ENCODE assay signal across 9 cellular contexts in genomic region chr10:132627736-132628512, GRCh38.
A peak's percentile ranks its signal among the peaks of the same experiment; 100 is the strongest.
DNase-seq lines count a peak whose midpoint lies in the region; ATAC-seq and TF ChIP-seq lines count a peak whose summit lies in the region.
"Had no signal": no experiment of that assay in that cellular context is flagged by ENCODE, and none has a peak within 500 bp of the region (broad histone marks: within the 10 kb centered on the region; RNA-seq: fewer than 3 reads in every experiment).

No MANE protein-coding gene starts in this region.

- TF ChIP-seq CTCF in activated CD8-positive, alpha-beta T cell treated with anti-CD3 and anti-CD28 coated beads for 36 hours (IDR thresholded peaks at IDR 0.05) = no peak
- TF ChIP-seq CTCF in colonic mucosa (IDR thresholded peaks at IDR 0.05) = no peak
- TF ChIP-seq CTCF in type B pancreatic cell (conservative IDR thresholded peaks at IDR 0.05) = no peak

- peak; percentile 36 for DNase-seq in activated CD8-positive, alpha-beta T cell treated with anti-CD3 and anti-CD28 coated beads for 36 hours
- DNase-seq in activated CD8-positive, alpha-beta T cell treated with anti-CD3 and anti-CD28 coated beads, Interleukin-2, amount 10 ng/mL, durations not matched to agents 7 days and 5 days = no peak
- no peak for DNase-seq in colonic mucosa
- no peak for DNase-seq in type B pancreatic cell (ENCODE audit: extremely low spot score, unreplicated experiment)
- DNase-seq in RKO (ENCODE audit: low spot score) = no peak

- peaks cover 8% of the 10 kb centered on the region for H3K4me1 ChIP-seq in colonic mucosa
- peaks cover 37% of the 10 kb centered on the region for H3K4me1 ChIP-seq in mesodermal cell (ENCODE audit: control insufficient read depth, insufficient read depth, low read length, poor library complexity, severe bottlenecking)

- H3K27ac ChIP-seq in colonic mucosa (peak overlapping the region; percentile 53), mesodermal cell (ENCODE audit: low read depth, low read length, severe bottlenecking) (peak overlapping the region; percentile 86)
- H3K27ac ChIP-seq: HL-60 had no signal

- ATAC-seq in activated CD8-positive, alpha-beta T cell treated with anti-CD3 and anti-CD28 coated beads for 36 hours = peak; percentile 82
- no peak for ATAC-seq in activated CD8-positive, alpha-beta T cell treated with anti-CD3 and anti-CD28 coated beads, Interleukin-2, amount 10 ng/mL, durations not matched to agents 7 days and 5 days
- ATAC-seq in GM21360 (IDR thresholded peaks at IDR 0.05; ENCODE audit: unreplicated experiment) (no peak), HG02981 (IDR thresholded peaks at IDR 0.05; ENCODE audit: unreplicated experiment) (no peak)

- CTCF ChIA-PET in activated CD8-positive, alpha-beta T cell treated with anti-CD3 and anti-CD28 coated beads for 36 hours (lab: Charles Lee) = interaction anchor here (1.0 kb wide), 1 partner anchor 12 kb away, joined by 3 read pairs; no protein-coding TSS in a partner anchor
- CTCF ChIA-PET in activated CD8-positive, alpha-beta T cell treated with anti-CD3 and anti-CD28 coated beads, Interleukin-2, amount 10 ng/mL, durations not matched to agents 7 days and 5 days (lab: Charles Lee) = no interaction called here

- 59 to 69% methylated on average over 16 to 23 of the region's 28 CpGs for WGBS in mesodermal cell (ENCODE audit: insufficient coverage in 2 of 2), 2 experiments

- H3K4me3 Mint-ChIP-seq in activated CD8-positive, alpha-beta T cell treated with anti-CD3 and anti-CD28 coated beads for 36 hours = no peak overlapping the region
- no peak overlapping the region for H3K4me3 Mint-ChIP-seq in activated CD8-positive, alpha-beta T cell treated with anti-CD3 and anti-CD28 coated beads, Interleukin-2, amount 10 ng/mL, durations not matched to agents 7 days and 5 days
- H3K4me3 Mint-ChIP-seq in type B pancreatic cell = peak overlapping the region; percentile 32

- H3K27me3 Mint-ChIP-seq in activated CD8-positive, alpha-beta T cell treated with anti-CD3 and anti-CD28 coated beads for 36 hours = no peaks in the 10 kb centered on the region
- H3K27me3 Mint-ChIP-seq in activated CD8-positive, alpha-beta T cell treated with anti-CD3 and anti-CD28 coated beads, Interleukin-2, amount 10 ng/mL, durations not matched to agents 7 days and 5 days (ENCODE audit: low read depth) = peaks cover 6% of the 10 kb centered on the region
- peaks cover 4% of the 10 kb centered on the region for H3K27me3 Mint-ChIP-seq in type B pancreatic cell

- peak overlapping the region; percentile 30 to 34 for H3K9ac ChIP-seq in colonic mucosa (ENCODE audit: low read depth in 2 of 2, low read length in 2 of 2)

- no peaks in the 10 kb centered on the region for H3K9me3 ChIP-seq in colonic mucosa
- no peaks in the 10 kb centered on the region for H3K9me3 ChIP-seq in mesodermal cell (ENCODE audit: control insufficient read depth, low read length)

- no peaks in the 10 kb centered on the region for H3K27me3 ChIP-seq in colonic mucosa

- no peaks in the 10 kb centered on the region for H3K36me3 ChIP-seq in colonic mucosa
- no peaks in the 10 kb centered on the region for H3K36me3 ChIP-seq in mesodermal cell (ENCODE audit: control insufficient read depth, insufficient read depth, low read length)

- peaks cover 27% of the 10 kb centered on the region for H3K4me1 Mint-ChIP-seq in activated CD8-positive, alpha-beta T cell treated with anti-CD3 and anti-CD28 coated beads for 36 hours (ENCODE audit: low read depth)
- peaks cover 10% of the 10 kb centered on the region for H3K4me1 Mint-ChIP-seq in activated CD8-positive, alpha-beta T cell treated with anti-CD3 and anti-CD28 coated beads, Interleukin-2, amount 10 ng/mL, durations not matched to agents 7 days and 5 days (ENCODE audit: low read depth)
- peaks cover 43% of the 10 kb centered on the region for H3K4me1 Mint-ChIP-seq in type B pancreatic cell (ENCODE audit: unreplicated experiment)

- intact Hi-C loops in activated CD8-positive, alpha-beta T cell treated with anti-CD3 and anti-CD28 coated beads for 36 hours (cut with micrococcal nuclease) = no loop called here
- intact Hi-C loops in colonic mucosa (cut with DNase I) = no loop called here

- POLR2A ChIA-PET in activated CD8-positive, alpha-beta T cell treated with anti-CD3 and anti-CD28 coated beads for 36 hours (lab: Charles Lee) = no interaction called here
- POLR2A ChIA-PET in activated CD8-positive, alpha-beta T cell treated with anti-CD3 and anti-CD28 coated beads, Interleukin-2, amount 10 ng/mL, durations not matched to agents 7 days and 5 days (lab: Charles Lee) = no interaction called here

- H3K9me3 Mint-ChIP-seq in activated CD8-positive, alpha-beta T cell treated with anti-CD3 and anti-CD28 coated beads for 36 hours = no peaks in the 10 kb centered on the region
- H3K9me3 Mint-ChIP-seq in activated CD8-positive, alpha-beta T cell treated with anti-CD3 and anti-CD28 coated beads, Interleukin-2, amount 10 ng/mL, durations not matched to agents 7 days and 5 days (ENCODE audit: insufficient read depth) = no peaks in the 10 kb centered on the region
- no peaks in the 10 kb centered on the region for H3K9me3 Mint-ChIP-seq in type B pancreatic cell

- H3K4me3 ChIP-seq in colonic mucosa = no peak overlapping the region
- no peak overlapping the region for H3K4me3 ChIP-seq in mesodermal cell (ENCODE audit: extremely low read depth, insufficient read depth, low read length, poor library complexity, severe bottlenecking)

- H3K27ac Mint-ChIP-seq in activated CD8-positive, alpha-beta T cell treated with anti-CD3 and anti-CD28 coated beads for 36 hours = no peak overlapping the region
- no peak overlapping the region for H3K27ac Mint-ChIP-seq in activated CD8-positive, alpha-beta T cell treated with anti-CD3 and anti-CD28 coated beads, Interleukin-2, amount 10 ng/mL, durations not matched to agents 7 days and 5 days
- H3K27ac Mint-ChIP-seq in type B pancreatic cell = peak overlapping the region; percentile 18

- no peaks in the 10 kb centered on the region for H3K36me3 Mint-ChIP-seq in activated CD8-positive, alpha-beta T cell treated with anti-CD3 and anti-CD28 coated beads for 36 hours (ENCODE audit: low read depth)
- no peaks in the 10 kb centered on the region for H3K36me3 Mint-ChIP-seq in activated CD8-positive, alpha-beta T cell treated with anti-CD3 and anti-CD28 coated beads, Interleukin-2, amount 10 ng/mL, durations not matched to agents 7 days and 5 days (ENCODE audit: low read depth)
- no peaks in the 10 kb centered on the region for H3K36me3 Mint-ChIP-seq in type B pancreatic cell
